In genomic region chr17:39408360-39408759, GRCh38 we compare ENCODE assay signal across 24 cellular contexts.
"Had no signal": no experiment of that assay in that cellular context is flagged by ENCODE, and none has a peak within 500 bp of the region (broad histone marks: within the 10 kb centered on the region; RNA-seq: fewer than 3 reads in every experiment).

No MANE protein-coding gene starts in this region.

- H3K27ac Mint-ChIP-seq: activated CD4-positive, alpha-beta memory T cell treated with anti-CD3 and anti-CD28 coated beads for 36 hours; activated CD8-positive, alpha-beta memory T cell treated with anti-CD3 and anti-CD28 coated beads, Interleukin-2, amount 10 ng/mL, durations not matched to agents 7 days and 5 days; dendritic cell treated with granulocyte-macrophage colony-stimulating factor and Interleukin-4, amounts not matched to agents 40 ng/mL and 50 ng/mL, for 4 days; natural killer cell; WTC11 had no signal

- H3K27me3 Mint-ChIP-seq: activated CD4-positive, alpha-beta memory T cell treated with anti-CD3 and anti-CD28 coated beads for 36 hours; activated CD8-positive, alpha-beta memory T cell treated with anti-CD3 and anti-CD28 coated beads, Interleukin-2, amount 10 ng/mL, durations not matched to agents 7 days and 5 days; dendritic cell treated with granulocyte-macrophage colony-stimulating factor and Interleukin-4, amounts not matched to agents 40 ng/mL and 50 ng/mL, for 4 days had no signal

- H3K9me3 Mint-ChIP-seq: activated CD4-positive, alpha-beta memory T cell treated with anti-CD3 and anti-CD28 coated beads for 36 hours; dendritic cell treated with granulocyte-macrophage colony-stimulating factor and Interleukin-4, amounts not matched to agents 40 ng/mL and 50 ng/mL, for 4 days; natural killer cell; WTC11 had no signal

- H3K36me3 ChIP-seq: uterus had no signal

- H3K4me3 Mint-ChIP-seq: activated CD4-positive, alpha-beta memory T cell treated with anti-CD3 and anti-CD28 coated beads for 36 hours; activated CD8-positive, alpha-beta memory T cell treated with anti-CD3 and anti-CD28 coated beads, Interleukin-2, amount 10 ng/mL, durations not matched to agents 7 days and 5 days; dendritic cell treated with granulocyte-macrophage colony-stimulating factor and Interleukin-4, amounts not matched to agents 40 ng/mL and 50 ng/mL, for 4 days; natural killer cell; WTC11 had no signal

- H3K27me3 ChIP-seq: body of pancreas, cardiac muscle cell, left lung, stomach, suprapubic skin, uterus had no signal

- H3K9me3 ChIP-seq: body of pancreas, left lung, prostate gland, stomach, suprapubic skin, uterus had no signal

- H3K4me1 ChIP-seq: body of pancreas, prostate gland, stomach, suprapubic skin, uterus had no signal

- H3K27ac ChIP-seq: body of pancreas, cardiac muscle cell, left lung, prostate gland, stomach, suprapubic skin, uterus had no signal

- DNase-seq: activated CD4-positive, alpha-beta memory T cell treated with anti-CD3 and anti-CD28 coated beads for 36 hours; activated CD4-positive, alpha-beta T cell treated with anti-CD3 and anti-CD28 coated beads for 4 hours; activated CD8-positive, alpha-beta memory T cell treated with anti-CD3 and anti-CD28 coated beads, Interleukin-2, amount 10 ng/mL, durations not matched to agents 7 days and 5 days; activated T-cell treated with anti-CD3 and anti-CD28 coated beads for 4 hours; anterior cingulate cortex; body of pancreas; effector CD4-positive, alpha-beta T cell; foreskin melanocyte; hippocampal formation; kidney glomerular epithelial cell; left lung; mammary epithelial cell; midbrain; natural killer cell; stimulated activated CD4-positive, alpha-beta T cell treated with anti-CD3 and anti-CD28 coated beads, Interleukin-4, amount 100 ng/mL, for 24 hours; stomach; T1000; trophoblast cell; uterus had no signal

- H3K4me3 ChIP-seq: body of pancreas, cardiac muscle cell, left lung, prostate gland, stomach, suprapubic skin, uterus had no signal

- H3K4me1 Mint-ChIP-seq: natural killer cell, WTC11 had no signal

- ATAC-seq: activated CD8-positive, alpha-beta memory T cell treated with anti-CD3 and anti-CD28 coated beads, Interleukin-2, amount 10 ng/mL, durations not matched to agents 7 days and 5 days; body of pancreas; left lung; natural killer cell; WTC11 had no signal
